11 cellular contexts compared by ENCODE assay signal in the genomic region with DNA sequence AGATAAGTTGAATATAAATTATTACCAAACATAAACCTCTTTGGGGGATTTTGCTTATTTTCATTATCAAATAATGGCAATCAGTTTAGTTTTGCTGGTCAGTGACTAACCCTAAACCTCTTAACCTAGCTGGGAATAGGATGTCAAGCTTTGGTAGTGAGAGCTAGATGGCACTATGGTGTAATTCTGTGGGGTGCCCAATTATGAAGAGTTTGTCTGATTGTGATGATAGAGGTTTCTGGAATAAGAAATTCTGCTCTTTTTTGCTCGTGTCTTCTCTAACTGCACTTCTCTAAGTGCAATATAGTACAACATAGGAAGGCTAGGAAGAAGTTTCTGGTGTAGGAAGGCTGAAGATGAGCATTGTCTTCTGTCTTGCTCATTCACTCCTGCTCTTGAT. TPM values are rescaled to one million over a fixed set of nuclear protein-coding genes. Genes with fewer than 3 reads are reported as not detected.
DNase-seq lines count a peak whose midpoint lies in the region; ATAC-seq and TF ChIP-seq lines count a peak whose summit lies in the region.
"Had no signal": no experiment of that assay in that cellular context is flagged by ENCODE, and none has a peak within 500 bp of the region (broad histone marks: within the 10 kb centered on the region; RNA-seq: fewer than 3 reads in every experiment).

No MANE protein-coding gene starts in this region.

- TF ChIP-seq CTCF in right atrium auricular region (IDR thresholded peaks at IDR 0.05) (peak in 1 of 2 donors; percentile 57), smooth muscle cell (IDR thresholded peaks at IDR 0.05; ENCODE audit: borderline replicate concordance, insufficient read depth, poor library complexity, severe bottlenecking) (no peak), Peyer's patch (IDR thresholded peaks at IDR 0.05) (peak in 3 of 6 experiments; percentile 36 to 53 (median 46))

- H3K27me3 ChIP-seq in right atrium auricular region: no peaks in the 10 kb centered on the region
- no peaks in the 10 kb centered on the region for H3K27me3 ChIP-seq in smooth muscle cell (ENCODE audit: low read depth)
- no peaks in the 10 kb centered on the region for H3K27me3 ChIP-seq in Peyer's patch
- H3K27me3 ChIP-seq in MG63: no peaks in the 10 kb centered on the region

- no peaks in the 10 kb centered on the region for H3F3A ChIP-seq in smooth muscle cell (ENCODE audit: low read depth)

- DNase-seq in HT-29 (ENCODE audit: low spot score) (peak; percentile 54), right atrium auricular region (ENCODE audit: low spot score) (no peak), smooth muscle cell (lab: John Stamatoyannopoulos, UW; ENCODE audit: unreplicated experiment) (no peak), Peyer's patch (no peak), MG63 (no peak), activated gamma-delta T cell (lab: John Stamatoyannopoulos, UW) (no peak)
- DNase-seq: activated effector memory CD4-positive, alpha-beta T cell treated with Interleukin-2 at 50 U/mL for 16 hours; stimulated activated naive CD4-positive, alpha-beta T cell treated with Interleukin-2 at 50 U/mL for 16 hours had no signal

- H3K9ac ChIP-seq in smooth muscle cell (ENCODE audit: low read depth): no peak overlapping the region

- H3K4me1 ChIP-seq in right atrium auricular region (peaks cover 0 to 15% of the 10 kb centered on the region in 2 donors), smooth muscle cell (ENCODE audit: low read depth) (peaks cover 5% of the 10 kb centered on the region), Peyer's patch (peaks cover 0 to 8% (median 0%) of the 10 kb centered on the region in 4 donors)

- no peak overlapping the region for H2AFZ ChIP-seq in smooth muscle cell (ENCODE audit: low read depth)

- peak; percentile 73 for ATAC-seq in SK-N-SH treated with all-trans-retinoic acid at 6 μM for 48 hours

- H3K27ac ChIP-seq in right atrium auricular region (peak overlapping the region; percentile 9 to 75), smooth muscle cell (ENCODE audit: low read depth) (peak overlapping the region; percentile 17), Peyer's patch (peak overlapping the region in 2 of 4 donors; percentile 49 to 55)
- H3K27ac ChIP-seq: SK-N-MC had no signal

- no peak overlapping the region for H3K4me3 ChIP-seq in right atrium auricular region
- H3K4me3 ChIP-seq in smooth muscle cell: no peak overlapping the region
- H3K4me3 ChIP-seq in Peyer's patch: no peak overlapping the region
- H3K4me3 ChIP-seq in MG63: no peak overlapping the region
- H3K4me3 ChIP-seq: SK-N-MC had no signal

- WGBS in smooth muscle cell (ENCODE audit: low lambda C conversion rate): 60% methylated on average over 1 of the region's 1 CpG

- no peaks in the 10 kb centered on the region for H3K79me2 ChIP-seq in smooth muscle cell (ENCODE audit: low read depth)

- H3K4me2 ChIP-seq in smooth muscle cell: peak overlapping the region; percentile 28

- TF ChIP-seq POLR2A in Peyer's patch (IDR thresholded peaks at IDR 0.05): no peak

- no peaks in the 10 kb centered on the region for H4K20me1 ChIP-seq in smooth muscle cell (ENCODE audit: low read depth)

- H3K36me3 ChIP-seq in right atrium auricular region (no peaks in the 10 kb centered on the region), smooth muscle cell (ENCODE audit: low read depth) (no peaks in the 10 kb centered on the region), Peyer's patch (no peaks in the 10 kb centered on the region), MG63 (no peaks in the 10 kb centered on the region)

- H3K9me3 ChIP-seq in right atrium auricular region (no peaks in the 10 kb centered on the region), smooth muscle cell (replicated peaks; ENCODE audit: low read depth) (no peaks in the 10 kb centered on the region), Peyer's patch (no peaks in the 10 kb centered on the region), MG63 (no peaks in the 10 kb centered on the region)

TF ChIP-seq in SK-N-SH treated with all-trans-retinoic acid at 6 μM for 48 hours, 23 proteins besides CTCF, POLR2A, EP300 and RAD21:
- TF ChIP-seq ZNF565 (CRISPR knock-in tag; conservative IDR thresholded peaks at IDR 0.05; ENCODE audit: low read depth): no peak
- no peak for TF ChIP-seq TCF4 (CRISPR knock-in tag; IDR thresholded peaks at IDR 0.05; ENCODE audit: borderline replicate concordance)
- TF ChIP-seq ESRRG (CRISPR knock-in tag; IDR thresholded peaks at IDR 0.05): no peak
- TF ChIP-seq BACH2 (CRISPR knock-in tag; IDR thresholded peaks at IDR 0.05; ENCODE audit: borderline replicate concordance): no peak
- TF ChIP-seq, protein P1, sequence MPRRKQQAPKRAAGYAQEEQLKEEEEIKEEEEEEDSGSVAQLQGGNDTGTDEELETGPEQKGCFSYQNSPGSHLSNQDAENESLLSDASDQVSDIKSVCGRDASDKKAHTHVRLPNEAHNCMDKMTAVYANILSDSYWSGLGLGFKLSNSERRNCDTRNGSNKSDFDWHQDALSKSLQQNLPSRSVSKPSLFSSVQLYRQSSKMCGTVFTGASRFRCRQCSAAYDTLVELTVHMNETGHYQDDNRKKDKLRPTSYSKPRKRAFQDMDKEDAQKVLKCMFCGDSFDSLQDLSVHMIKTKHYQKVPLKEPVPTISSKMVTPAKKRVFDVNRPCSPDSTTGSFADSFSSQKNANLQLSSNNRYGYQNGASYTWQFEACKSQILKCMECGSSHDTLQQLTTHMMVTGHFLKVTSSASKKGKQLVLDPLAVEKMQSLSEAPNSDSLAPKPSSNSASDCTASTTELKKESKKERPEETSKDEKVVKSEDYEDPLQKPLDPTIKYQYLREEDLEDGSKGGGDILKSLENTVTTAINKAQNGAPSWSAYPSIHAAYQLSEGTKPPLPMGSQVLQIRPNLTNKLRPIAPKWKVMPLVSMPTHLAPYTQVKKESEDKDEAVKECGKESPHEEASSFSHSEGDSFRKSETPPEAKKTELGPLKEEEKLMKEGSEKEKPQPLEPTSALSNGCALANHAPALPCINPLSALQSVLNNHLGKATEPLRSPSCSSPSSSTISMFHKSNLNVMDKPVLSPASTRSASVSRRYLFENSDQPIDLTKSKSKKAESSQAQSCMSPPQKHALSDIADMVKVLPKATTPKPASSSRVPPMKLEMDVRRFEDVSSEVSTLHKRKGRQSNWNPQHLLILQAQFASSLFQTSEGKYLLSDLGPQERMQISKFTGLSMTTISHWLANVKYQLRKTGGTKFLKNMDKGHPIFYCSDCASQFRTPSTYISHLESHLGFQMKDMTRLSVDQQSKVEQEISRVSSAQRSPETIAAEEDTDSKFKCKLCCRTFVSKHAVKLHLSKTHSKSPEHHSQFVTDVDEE (CRISPR knock-in tag; IDR thresholded peaks at IDR 0.05): no peak
- no peak for TF ChIP-seq OSR1 (CRISPR knock-in tag; IDR thresholded peaks at IDR 0.05)
- TF ChIP-seq, protein P2, sequence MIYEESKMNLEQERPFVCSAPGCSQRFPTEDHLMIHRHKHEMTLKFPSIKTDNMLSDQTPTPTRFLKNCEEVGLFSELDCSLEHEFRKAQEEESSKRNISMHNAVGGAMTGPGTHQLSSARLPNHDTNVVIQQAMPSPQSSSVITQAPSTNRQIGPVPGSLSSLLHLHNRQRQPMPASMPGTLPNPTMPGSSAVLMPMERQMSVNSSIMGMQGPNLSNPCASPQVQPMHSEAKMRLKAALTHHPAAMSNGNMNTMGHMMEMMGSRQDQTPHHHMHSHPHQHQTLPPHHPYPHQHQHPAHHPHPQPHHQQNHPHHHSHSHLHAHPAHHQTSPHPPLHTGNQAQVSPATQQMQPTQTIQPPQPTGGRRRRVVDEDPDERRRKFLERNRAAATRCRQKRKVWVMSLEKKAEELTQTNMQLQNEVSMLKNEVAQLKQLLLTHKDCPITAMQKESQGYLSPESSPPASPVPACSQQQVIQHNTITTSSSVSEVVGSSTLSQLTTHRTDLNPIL (CRISPR knock-in tag; IDR thresholded peaks at IDR 0.05; ENCODE audit: low read depth): no peak
- TF ChIP-seq SNAI2 (CRISPR knock-in tag; IDR thresholded peaks at IDR 0.05): no peak
- TF ChIP-seq PPARA (CRISPR knock-in tag; IDR thresholded peaks at IDR 0.05; ENCODE audit: borderline replicate concordance): no peak
- TF ChIP-seq, protein P3, sequence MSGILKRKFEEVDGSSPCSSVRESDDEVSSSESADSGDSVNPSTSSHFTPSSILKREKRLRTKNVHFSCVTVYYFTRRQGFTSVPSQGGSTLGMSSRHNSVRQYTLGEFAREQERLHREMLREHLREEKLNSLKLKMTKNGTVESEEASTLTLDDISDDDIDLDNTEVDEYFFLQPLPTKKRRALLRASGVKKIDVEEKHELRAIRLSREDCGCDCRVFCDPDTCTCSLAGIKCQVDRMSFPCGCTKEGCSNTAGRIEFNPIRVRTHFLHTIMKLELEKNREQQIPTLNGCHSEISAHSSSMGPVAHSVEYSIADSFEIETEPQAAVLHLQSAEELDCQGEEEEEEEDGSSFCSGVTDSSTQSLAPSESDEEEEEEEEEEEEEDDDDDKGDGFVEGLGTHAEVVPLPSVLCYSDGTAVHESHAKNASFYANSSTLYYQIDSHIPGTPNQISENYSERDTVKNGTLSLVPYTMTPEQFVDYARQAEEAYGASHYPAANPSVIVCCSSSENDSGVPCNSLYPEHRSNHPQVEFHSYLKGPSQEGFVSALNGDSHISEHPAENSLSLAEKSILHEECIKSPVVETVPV (CRISPR knock-in tag; IDR thresholded peaks at IDR 0.05): no peak
- no peak for TF ChIP-seq GLIS3 (CRISPR knock-in tag; IDR thresholded peaks at IDR 0.05)
- TF ChIP-seq, protein P4, sequence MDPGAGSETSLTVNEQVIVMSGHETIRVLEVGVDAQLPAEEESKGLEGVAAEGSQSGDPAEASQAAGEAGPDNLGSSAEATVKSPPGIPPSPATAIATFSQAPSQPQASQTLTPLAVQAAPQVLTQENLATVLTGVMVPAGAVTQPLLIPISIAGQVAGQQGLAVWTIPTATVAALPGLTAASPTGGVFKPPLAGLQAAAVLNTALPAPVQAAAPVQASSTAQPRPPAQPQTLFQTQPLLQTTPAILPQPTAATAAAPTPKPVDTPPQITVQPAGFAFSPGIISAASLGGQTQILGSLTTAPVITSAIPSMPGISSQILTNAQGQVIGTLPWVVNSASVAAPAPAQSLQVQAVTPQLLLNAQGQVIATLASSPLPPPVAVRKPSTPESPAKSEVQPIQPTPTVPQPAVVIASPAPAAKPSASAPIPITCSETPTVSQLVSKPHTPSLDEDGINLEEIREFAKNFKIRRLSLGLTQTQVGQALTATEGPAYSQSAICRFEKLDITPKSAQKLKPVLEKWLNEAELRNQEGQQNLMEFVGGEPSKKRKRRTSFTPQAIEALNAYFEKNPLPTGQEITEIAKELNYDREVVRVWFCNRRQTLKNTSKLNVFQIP (CRISPR knock-in tag; IDR thresholded peaks at IDR 0.05; ENCODE audit: borderline replicate concordance, low read depth): no peak
- TF ChIP-seq ZFP30 (CRISPR knock-in tag; IDR thresholded peaks at IDR 0.05): no peak
- TF ChIP-seq TOX (CRISPR knock-in tag; IDR thresholded peaks at IDR 0.05; ENCODE audit: borderline replicate concordance): no peak
- TF ChIP-seq ZNF8 (CRISPR knock-in tag; IDR thresholded peaks at IDR 0.05): no peak

RNA-seq across cellular contexts. Expression of a gene that starts 59.8 kb away (rescaled TPM):
- total RNA-seq in HT-29 (2014; rRNA removed; shearing (Covaris generic)): not detected in 2 replicates
- total RNA-seq in right atrium auricular region (under 1 TPM in 1 of 2 donors, not detected in 1; 0.39 TPM), smooth muscle cell (not detected in 2 replicates), Peyer's patch (not detected)
- 0.45 and 0.67 TPM in 2 replicates for polyA plus RNA-seq in smooth muscle cell
- total RNA-seq in MG63 (2014; rRNA removed; shearing (Covaris generic); ENCODE audit: low replicate concordance): not detected in 2 replicates
- total RNA-seq: HT1080 had no signal
